In the genomic region with DNA sequence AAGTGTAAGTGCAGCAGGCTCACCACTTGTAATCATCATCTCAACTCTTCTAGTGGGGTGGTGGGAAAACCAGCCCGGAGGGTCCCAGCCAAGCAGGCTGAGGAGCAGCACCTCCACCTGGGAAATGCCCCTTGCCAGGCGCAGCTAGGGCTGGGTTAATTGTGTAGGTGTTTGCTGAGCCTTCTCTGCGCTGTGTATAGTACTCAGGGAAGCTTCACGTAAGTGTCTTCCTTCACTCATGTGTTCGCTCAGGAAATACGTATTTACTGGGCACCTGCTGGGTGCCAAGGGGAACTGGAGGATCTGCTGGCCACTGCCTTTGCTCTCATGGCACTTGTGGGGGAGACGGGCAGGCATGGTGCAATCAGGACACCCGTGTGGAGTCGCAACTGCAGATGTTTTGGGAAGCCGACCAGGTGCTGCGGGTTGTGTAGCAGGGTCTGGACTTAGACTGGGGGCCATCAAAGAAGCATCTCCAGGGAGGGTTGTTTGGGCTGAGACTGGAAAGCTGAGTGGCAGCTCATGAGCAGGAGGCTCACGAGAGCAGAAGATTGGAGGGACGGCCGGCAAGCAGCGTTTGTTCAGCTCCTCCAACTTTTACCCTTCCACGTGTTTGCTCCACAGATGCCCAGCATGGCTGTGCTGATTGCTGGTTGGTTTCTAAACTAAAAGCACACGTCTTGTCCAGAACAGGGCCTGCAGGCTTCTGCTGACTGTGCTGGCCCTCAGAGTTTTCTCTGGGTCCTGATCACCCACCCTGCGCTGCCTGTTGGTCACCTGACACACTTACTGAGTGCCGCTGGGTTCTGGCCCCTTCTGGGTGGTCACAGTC, we compare ENCODE assay signal across 10 cellular contexts.
DNase-seq lines count a peak whose midpoint lies in the region; ATAC-seq and TF ChIP-seq lines count a peak whose summit lies in the region.
"Had no signal": no experiment of that assay in that cellular context is flagged by ENCODE, and none has a peak within 500 bp of the region (broad histone marks: within the 10 kb centered on the region; RNA-seq: fewer than 3 reads in every experiment).

No MANE protein-coding gene starts in this region.

- H3K36me3 ChIP-seq in DOHH2 (ENCODE audit: control insufficient read depth, low read length) (no peaks in the 10 kb centered on the region), BE2C (no peaks in the 10 kb centered on the region)

- H3K4me3 ChIP-seq in DOHH2 (ENCODE audit: low read length) (no peak overlapping the region), BE2C (ENCODE audit: low read depth, low read length) (no peak overlapping the region)

- in situ Hi-C loops in ACHN (cut with HindIII; ENCODE audit: low pct_ligation_motif_present, low pct_unique_long_range_greater_than_20kb, low sequenced_read_pairs) = no loop called here

- H3K79me2 ChIP-seq in DOHH2 (ENCODE audit: control insufficient read depth, low read length) = no peaks in the 10 kb centered on the region

- no peaks in the 10 kb centered on the region for H4K20me1 ChIP-seq in DOHH2 (ENCODE audit: control insufficient read depth, insufficient read depth, low read depth, low read length)

- peak; percentile 20 to 28 for DNase-seq in activated CD4-positive, alpha-beta T cell treated with anti-CD3 and anti-CD28 coated beads, Interleukin-2, amount 50 U/mL, for 48 hours
- DNase-seq in retina (peak; percentile 55), ACHN (no peak), BE2C (no peak)
- DNase-seq: amygdala, NCI-H1105 treated with DMSO at 0.1 percent for 48 hours had no signal

- no peaks in the 10 kb centered on the region for H3K9me2 ChIP-seq in DOHH2 (replicated peaks; ENCODE audit: control insufficient read depth, low read length)

- no peak for TF ChIP-seq CTCF in DOHH2 (IDR thresholded peaks at IDR 0.05; ENCODE audit: low read depth, low read length, poor library complexity, severe bottlenecking)
- TF ChIP-seq CTCF in BE2C (IDR thresholded peaks at IDR 0.05; ENCODE audit: low read depth, low read length) = no peak

- peak; percentile 15 for ATAC-seq in esophagus mucosa
- no peak for ATAC-seq in GM21360 (IDR thresholded peaks at IDR 0.05; ENCODE audit: unreplicated experiment)
- no peak for ATAC-seq in GM21786 (IDR thresholded peaks at IDR 0.05; ENCODE audit: unreplicated experiment)

- H3F3A ChIP-seq in DOHH2 (ENCODE audit: control insufficient read depth, insufficient read depth) = no peaks in the 10 kb centered on the region

- H3K27ac ChIP-seq in DOHH2 (ENCODE audit: low read depth, low read length) = no peak overlapping the region

- no peaks in the 10 kb centered on the region for H3K27me3 ChIP-seq in DOHH2 (ENCODE audit: control insufficient read depth, low read length)
- H3K27me3 ChIP-seq in BE2C = no peaks in the 10 kb centered on the region

- H3K4me1 ChIP-seq in DOHH2 (ENCODE audit: control insufficient read depth, low read length) = peaks cover 19% of the 10 kb centered on the region
- H3K4me1 ChIP-seq in BE2C = no peaks in the 10 kb centered on the region

- H3K4me2 ChIP-seq in DOHH2 (ENCODE audit: low read length) = 0 out of 2 replicates have a peak overlapping the region, but pooled peaks have one; percentile 66

- H3K9me3 ChIP-seq in DOHH2 (ENCODE audit: control insufficient read depth, insufficient read depth, low read length) = no peaks in the 10 kb centered on the region
- H3K9me3 ChIP-seq in BE2C = no peaks in the 10 kb centered on the region

Comparison
In these comparisons a context has a peak if more than half of its experiments do, and no peak if none do; other contexts are left out.
1. DNase-seq: peak in activated CD4-positive, alpha-beta T cell treated with anti-CD3 and anti-CD28 coated beads, Interleukin-2, amount 50 U/mL, for 48 hours (2 of 2) and retina (single experiment); none in ACHN (single experiment) and BE2C (single experiment).